In genomic region chr3:50184242-50184978, GRCh38 we compare ENCODE assay signal across 22 cellular contexts. TPM values are rescaled to one million over a fixed set of nuclear protein-coding genes. Genes with fewer than 3 reads are reported as not detected.
"Had no signal": no experiment of that assay in that cellular context is flagged by ENCODE, and none has a peak within 500 bp of the region (broad histone marks: within the 10 kb centered on the region; RNA-seq: fewer than 3 reads in every experiment).

No MANE protein-coding gene starts in this region.

- H3K27ac ChIP-seq: hepatocyte, suprapubic skin had no signal

- H3K9me3 ChIP-seq: suprapubic skin had no signal

- H3K79me2 ChIP-seq: hepatocyte had no signal

- H2AFZ ChIP-seq: hepatocyte had no signal

- H3K27me3 ChIP-seq: cardiac muscle cell, hepatocyte, suprapubic skin had no signal

- DNase-seq: activated B cell treated with CpG ODN at 0.5 μM for 24 hours; activated CD4-positive, alpha-beta memory T cell treated with anti-CD3 and anti-CD28 coated beads for 36 hours; activated CD4-positive, alpha-beta T cell treated with anti-CD3 and anti-CD28 coated beads for 4 hours; activated naive CD4-positive, alpha-beta T cell; activated naive CD8-positive, alpha-beta T cell treated with anti-CD3 and anti-CD28 coated beads for 36 hours; activated T-cell treated with anti-CD3 and anti-CD28 coated beads for 4 hours; amniotic stem cell; effector CD8-positive, alpha-beta T cell; foreskin fibroblast; left cardiac atrium; midbrain had no signal

- ATAC-seq: left cardiac atrium had no signal

- H3K4me2 ChIP-seq: hepatocyte had no signal

- H3K36me3 ChIP-seq: cardiac muscle cell had no signal

- H3K4me3 ChIP-seq: cardiac muscle cell, hepatocyte, lung, suprapubic skin had no signal

RNA-seq across cellular contexts. Expression of gene GNAT1, which starts 7.0 kb away (rescaled TPM):
- total RNA-seq: activated B cell treated with CpG ODN at 0.5 μM for 24 hours; activated CD4-positive, alpha-beta memory T cell treated with anti-CD3 and anti-CD28 coated beads for 36 hours; activated T-helper 1 cell treated with anti-CD3 and anti-CD28 coated beads, Interleukin-12 subunit alpha, Interleukin-12 subunit beta, Interleukin-2, Interleukin-4 antibody, amounts not matched to agents 30 ng/mL and 10 ng/mL and 1 ng/mL, durations not matched to agents 14 hours and 24 hours and 36 hours; cardiac muscle cell; chondrocyte; hepatocyte; left cardiac atrium; lung; posterior vena cava; skeletal muscle tissue; T-helper 2 cell treated with Interferon-gamma antibody and Interleukin-4, amounts not matched to agents 100 ng/mL and 5 ng/mL, for 36 hours; ureter had no signal
- polyA plus RNA-seq: cardiac muscle cell, endothelial cell of umbilical vein, hepatocyte had no signal

RNA-seq across cellular contexts. Expression of gene SLC38A3, which starts 20.7 kb away (rescaled TPM):
- total RNA-seq: activated B cell treated with CpG ODN at 0.5 μM for 24 hours; activated CD4-positive, alpha-beta memory T cell treated with anti-CD3 and anti-CD28 coated beads for 36 hours; activated T-helper 1 cell treated with anti-CD3 and anti-CD28 coated beads, Interleukin-12 subunit alpha, Interleukin-12 subunit beta, Interleukin-2, Interleukin-4 antibody, amounts not matched to agents 30 ng/mL and 10 ng/mL and 1 ng/mL, durations not matched to agents 14 hours and 24 hours and 36 hours; T-helper 2 cell treated with Interferon-gamma antibody and Interleukin-4, amounts not matched to agents 100 ng/mL and 5 ng/mL, for 36 hours had no signal

RNA-seq across cellular contexts. Expression of gene SEMA3F, which starts 29.3 kb away (rescaled TPM):
- total RNA-seq: activated B cell treated with CpG ODN at 0.5 μM for 24 hours had no signal
